In genomic region chr14:75906680-75907280, GRCh38 we compare ENCODE assay signal across 9 cellular contexts.
A peak's percentile ranks its signal among the peaks of the same experiment; 100 is the strongest.
DNase-seq lines count a peak whose midpoint lies in the region; ATAC-seq and TF ChIP-seq lines count a peak whose summit lies in the region.
"Had no signal": no experiment of that assay in that cellular context is flagged by ENCODE, and none has a peak within 500 bp of the region (broad histone marks: within the 10 kb centered on the region; RNA-seq: fewer than 3 reads in every experiment).

No MANE protein-coding gene starts in this region.

- peak; percentile 76 to 81 for TF ChIP-seq CTCF in Caco-2 (IDR thresholded peaks at IDR 0.05; ENCODE audit: insufficient read depth in 1 of 2, low read depth in 1 of 2, low read length in 1 of 2, severe bottlenecking in 1 of 2, unreplicated experiment in 1 of 2)
- peak; percentile 80 for TF ChIP-seq CTCF in cardiac muscle cell (IDR thresholded peaks at IDR 0.05; ENCODE audit: low read depth, low read length)

- no peaks in the 10 kb centered on the region for H3K9me3 Mint-ChIP-seq in Caco-2 (ENCODE audit: unreplicated experiment)

- H3K4me3 ChIP-seq in Caco-2 (ENCODE audit: low read depth, low read length): no peak overlapping the region
- no peak overlapping the region for H3K4me3 ChIP-seq in cardiac muscle cell
- H3K4me3 ChIP-seq: SJSA1 had no signal

- H3K4me1 ChIP-seq in Caco-2 (peaks cover 10% of the 10 kb centered on the region), cardiac muscle cell (ENCODE audit: low read depth) (peaks cover 43% of the 10 kb centered on the region)
- H3K4me1 ChIP-seq: SJSA1 had no signal

- H3K27ac ChIP-seq in cardiac muscle cell: peak overlapping the region; percentile 86
- H3K27ac ChIP-seq: SJSA1 had no signal

- H3K27me3 ChIP-seq in Caco-2 (replicated peaks; ENCODE audit: control insufficient read depth, insufficient read depth, low read length) (no peaks in the 10 kb centered on the region), cardiac muscle cell (no peaks in the 10 kb centered on the region)
- H3K27me3 ChIP-seq: SJSA1 had no signal

- CTCF ChIA-PET in Caco-2 (lab: Charles Lee): interaction anchor here (0.5 to 3.7 kb wide), 21 partner anchors 8 to 1193 kb away, joined by 3 to 96 read pairs (median 4); partner anchors contain the start of genes ERG28, TGFB3 and TTLL5

- H3K4me3 Mint-ChIP-seq in Caco-2 (ENCODE audit: unreplicated experiment): no peak overlapping the region

- intact Hi-C loops in Caco-2 (cut with micrococcal nuclease; ENCODE audit: unreplicated experiment) (loop anchor here (1.0 to 2.0 kb wide), 2 partner anchors 76 to 198 kb away; no protein-coding TSS in a partner anchor), sciatic nerve (cut with DNase I) (no loop called here)

- no peaks in the 10 kb centered on the region for H3K9me3 ChIP-seq in Caco-2
- H3K9me3 ChIP-seq in cardiac muscle cell (ENCODE audit: low read depth): no peaks in the 10 kb centered on the region
- H3K9me3 ChIP-seq: SJSA1 had no signal

- no peaks in the 10 kb centered on the region for H3K27me3 Mint-ChIP-seq in Caco-2 (ENCODE audit: insufficient read depth, unreplicated experiment)

- ATAC-seq in sciatic nerve (peak; percentile 84), HG03520 (IDR thresholded peaks at IDR 0.05; ENCODE audit: unreplicated experiment) (no peak), GM18858 (IDR thresholded peaks at IDR 0.05; ENCODE audit: unreplicated experiment) (no peak)

- no peak overlapping the region for H3K27ac Mint-ChIP-seq in Caco-2 (ENCODE audit: unreplicated experiment)

- H3K4me1 Mint-ChIP-seq in Caco-2 (ENCODE audit: low read depth, unreplicated experiment): peaks cover 13% of the 10 kb centered on the region

- no peaks in the 10 kb centered on the region; the same call in 1 of the 2 replicates for H3K36me3 ChIP-seq in Caco-2 (ENCODE audit: control insufficient read depth, insufficient read depth, low read length)
- H3K36me3 ChIP-seq in cardiac muscle cell: no peaks in the 10 kb centered on the region
- H3K36me3 ChIP-seq: SJSA1 had no signal

- DNase-seq in Caco-2 (peak in 1 of 2 experiments; percentile 62), KG1 (lab: John Stamatoyannopoulos, UW) (peak; percentile 15), SKM-1 treated with dmso at 0.1 percent for 144 hours (lab: John Stamatoyannopoulos, UW; ENCODE audit: unreplicated experiment) (peak; percentile 8), cardiac muscle cell (ENCODE audit: low read depth in 1 of 2, low spot score in 1 of 2) (peak; percentile 80 to 85), sciatic nerve (ENCODE audit: low spot score) (peak; percentile 86)
- peak; percentile 32 for DNase-seq in activated naive CD8-positive, alpha-beta T cell treated with anti-CD3 and anti-CD28 coated beads, Interleukin-2, amount 50 U/mL, for 16 hours (ENCODE audit: low read depth, low spot score)

- POLR2A ChIA-PET in Caco-2 (lab: Charles Lee): interaction anchor here (0.5 to 0.6 kb wide), 2 partner anchors 71 to 76 kb away, joined by 3 to 4 read pairs; no protein-coding TSS in a partner anchor

- BruUV-seq in Caco-2 (replicated peaks; lab: Mats Ljungman, UMichigan): no TSS peak

- H3K36me3 Mint-ChIP-seq in Caco-2 (ENCODE audit: insufficient read depth, unreplicated experiment): no peaks in the 10 kb centered on the region
